22 cellular contexts compared by ENCODE assay signal in genomic region chr18:47817017-47817911, GRCh38.
DNase-seq lines count a peak whose midpoint lies in the region; ATAC-seq and TF ChIP-seq lines count a peak whose summit lies in the region.
"Had no signal": no experiment of that assay in that cellular context is flagged by ENCODE, and none has a peak within 500 bp of the region (broad histone marks: within the 10 kb centered on the region; RNA-seq: fewer than 3 reads in every experiment).

No MANE protein-coding gene starts in this region.

- no peaks in the 10 kb centered on the region for H3K27me3 Mint-ChIP-seq in H9 (ENCODE audit: low read depth)
- no peaks in the 10 kb centered on the region for H3K27me3 Mint-ChIP-seq in CD8-positive, alpha-beta T cell (ENCODE audit: low read depth)
- H3K27me3 Mint-ChIP-seq: activated CD4-positive, alpha-beta T cell treated with anti-CD3 and anti-CD28 coated beads, Interleukin-2, amount 10 ng/mL, durations not matched to agents 7 days and 5 days; naive thymus-derived CD4-positive, alpha-beta T cell; progenitor cell of endocrine pancreas; stimulated activated memory B cell treated with anti-CD40 and anti-IgM and Interleukin-4, amounts not matched to agents 10 μg/mL and 1 μg/mL and 100 μg/mL, for 72 hours had no signal

- no peak for TF ChIP-seq POLR2A in suprapubic skin (IDR thresholded peaks at IDR 0.05)

- no peaks in the 10 kb centered on the region for H4K20me1 ChIP-seq in H9 (ENCODE audit: control insufficient read depth, insufficient read depth, insufficient read length)

- no peak overlapping the region for H3K14ac ChIP-seq in H9 (ENCODE audit: insufficient read depth, low read length)

- no peaks in the 10 kb centered on the region for H3K27me3 ChIP-seq in H9 (ENCODE audit: insufficient read depth, low read length)
- no peaks in the 10 kb centered on the region for H3K27me3 ChIP-seq in endocrine pancreas (ENCODE audit: control insufficient read depth, insufficient read depth, low read length)
- H3K27me3 ChIP-seq in suprapubic skin: no peaks in the 10 kb centered on the region
- H3K27me3 ChIP-seq in CD8-positive, alpha-beta T cell (ENCODE audit: insufficient read depth, low read length): no peaks in the 10 kb centered on the region

- H2BK120ac ChIP-seq in H9 (ENCODE audit: low read depth, low read length, poor library complexity, severe bottlenecking): no peak overlapping the region

- ATAC-seq in HG03045 (IDR thresholded peaks at IDR 0.05; ENCODE audit: unreplicated experiment): no peak
- ATAC-seq in CD8-positive, alpha-beta T cell: no peak
- ATAC-seq: naive thymus-derived CD4-positive, alpha-beta T cell; Right ventricle myocardium inferior; stimulated activated memory B cell treated with anti-CD40 and anti-IgM and Interleukin-4, amounts not matched to agents 10 μg/mL and 1 μg/mL and 100 μg/mL, for 72 hours had no signal

- no peaks in the 10 kb centered on the region for H3K9me3 ChIP-seq in H9 (ENCODE audit: control insufficient read depth, low read depth, low read length)
- H3K9me3 ChIP-seq in endocrine pancreas (ENCODE audit: control insufficient read depth, low read length): no peaks in the 10 kb centered on the region
- H3K9me3 ChIP-seq in suprapubic skin: no peaks in the 10 kb centered on the region
- H3K9me3 ChIP-seq in CD8-positive, alpha-beta T cell (ENCODE audit: low read length): no peaks in the 10 kb centered on the region

- peak overlapping the region; percentile 86 for H3K27ac ChIP-seq in H9 (ENCODE audit: insufficient read length, low read depth, low read length)
- H3K27ac ChIP-seq in suprapubic skin: no peak overlapping the region
- H3K27ac ChIP-seq in CD8-positive, alpha-beta T cell (ENCODE audit: low read depth, low read length): no peak overlapping the region
- H3K27ac ChIP-seq: KMS-11 had no signal

- H4K5ac ChIP-seq in H9 (ENCODE audit: insufficient read length, low read depth, low read length): no peak overlapping the region

- peaks cover 4 to 12% (median 6%) of the 10 kb centered on the region in 3 experiments; a peak in 4 of 7 replicates for H3K36me3 Mint-ChIP-seq in H9 (ENCODE audit: insufficient read depth in 1 of 3, low read depth in 3 of 3)
- peaks cover 5% of the 10 kb centered on the region for H3K36me3 Mint-ChIP-seq in CD8-positive, alpha-beta T cell

- no peaks in the 10 kb centered on the region for H3K79me1 ChIP-seq in H9 (ENCODE audit: insufficient read depth, low read depth, low read length, poor library complexity, severe bottlenecking)

- no peak overlapping the region for H4K8ac ChIP-seq in H9 (replicated peaks; ENCODE audit: insufficient read length, low read depth, low read length)

- H3K9me3 Mint-ChIP-seq in H9: 0 out of 5 replicates have a peak, but pooled peaks cover 0 to 1% of the 10 kb centered on the region in 2 experiments
- no peaks in the 10 kb centered on the region for H3K9me3 Mint-ChIP-seq in CD8-positive, alpha-beta T cell
- H3K9me3 Mint-ChIP-seq: activated CD4-positive, alpha-beta T cell treated with anti-CD3 and anti-CD28 coated beads, Interleukin-2, amount 10 ng/mL, durations not matched to agents 7 days and 5 days had no signal

- H2BK15ac ChIP-seq in H9 (ENCODE audit: low read depth, low read length): no peak overlapping the region

- CTCF ChIA-PET in CD8-positive, alpha-beta T cell (lab: Charles Lee): interaction anchor here (1.9 kb wide), 1 partner anchor 44 kb away, joined by 5 read pairs; no protein-coding TSS in a partner anchor

- no peak overlapping the region for H3K23ac ChIP-seq in H9 (ENCODE audit: insufficient read length, low read depth, low read length)

- intact Hi-C loops in CD8-positive, alpha-beta T cell (cut with DNase I, micrococcal nuclease): no loop called here

- H3K4me1 ChIP-seq in H9 (ENCODE audit: insufficient read depth, low read length) (peaks cover 12% of the 10 kb centered on the region), endocrine pancreas (ENCODE audit: control insufficient read depth, insufficient read depth, low read length) (peaks cover 7% of the 10 kb centered on the region), suprapubic skin (peaks cover 7% of the 10 kb centered on the region)
- H3K4me1 ChIP-seq in CD8-positive, alpha-beta T cell (ENCODE audit: insufficient read depth, low read length): no peaks in the 10 kb centered on the region

- H3K18ac ChIP-seq in H9 (ENCODE audit: insufficient read length, low read depth, low read length): no peak overlapping the region

- peak overlapping the region; percentile 26 for H3K4me2 ChIP-seq in H9 (ENCODE audit: insufficient read depth, insufficient read length, low read length)
- H3K4me2 ChIP-seq: KMS-11 had no signal

- H3K4me1 Mint-ChIP-seq in H9: peaks cover 34 to 38% of the 10 kb centered on the region in 2 experiments
- H3K4me1 Mint-ChIP-seq in CD8-positive, alpha-beta T cell (ENCODE audit: low read depth): no peaks in the 10 kb centered on the region
- H3K4me1 Mint-ChIP-seq: activated CD4-positive, alpha-beta T cell treated with anti-CD3 and anti-CD28 coated beads, Interleukin-2, amount 10 ng/mL, durations not matched to agents 7 days and 5 days; naive thymus-derived CD4-positive, alpha-beta T cell; stimulated activated memory B cell treated with anti-CD40 and anti-IgM and Interleukin-4, amounts not matched to agents 10 μg/mL and 1 μg/mL and 100 μg/mL, for 72 hours had no signal

- WGBS in H9 (ENCODE audit: extremely low coverage, insufficient read length, low lambda C conversion rate): no CpG with 5 or more reads among the region's 10 CpGs
- WGBS in suprapubic skin: 74% methylated on average over 10 of the region's 10 CpGs

- H3K36me3 ChIP-seq in endocrine pancreas (ENCODE audit: control insufficient read depth, insufficient read depth, low read length) (no peaks in the 10 kb centered on the region), suprapubic skin (no peaks in the 10 kb centered on the region)
- no peaks in the 10 kb centered on the region for H3K36me3 ChIP-seq in CD8-positive, alpha-beta T cell (ENCODE audit: insufficient read depth, low read length)

- no peak for DNase-seq in H9
- DNase-seq in iris pigment epithelial cell (ENCODE audit: low read depth): peak; percentile 15
- DNase-seq in suprapubic skin (ENCODE audit: low spot score in 2 of 2): no peak
- DNase-seq in activated T-cell treated with anti-CD3 and anti-CD28 coated beads for 4 hours: no peak
- DNase-seq in CD8-positive, alpha-beta T cell: no peak
- no peak for DNase-seq in MV-4-11 (lab: John Stamatoyannopoulos, UW)
- DNase-seq: activated CD4-positive, alpha-beta T cell treated with anti-CD3 and anti-CD28 coated beads, Interleukin-2, amount 10 ng/mL, durations not matched to agents 7 days and 5 days; activated CD8-positive, alpha-beta memory T cell treated with anti-CD3 and anti-CD28 coated beads, Interleukin-2, amount 50 U/mL, for 48 hours; activated gamma-delta T cell treated with Interleukin-2 at 50 U/mL for 16 hours; amygdala; naive thymus-derived CD4-positive, alpha-beta T cell; NCI-H1092 treated with DMSO at 0.1 percent for 48 hours; NCI-H2107; NCI-H526; stimulated activated CD4-positive, alpha-beta T cell treated with anti-CD3 and anti-CD28 coated beads, Interleukin-12 subunit alpha, Interleukin-12 subunit beta, amount 100 ng/mL, for 4 hours had no signal

- no peak overlapping the region for H3K9ac ChIP-seq in H9 (ENCODE audit: extremely low read depth, insufficient read length, low read length)
- H3K9ac ChIP-seq in endocrine pancreas (ENCODE audit: control insufficient read depth, insufficient read depth, low read length): peak overlapping the region; percentile 41
- H3K9ac ChIP-seq: KMS-11 had no signal

- peak overlapping the region; percentile 50 to 98 (median 95) for H3K27ac Mint-ChIP-seq in H9
- H3K27ac Mint-ChIP-seq in CD8-positive, alpha-beta T cell: no peak overlapping the region
- H3K27ac Mint-ChIP-seq: activated CD4-positive, alpha-beta T cell treated with anti-CD3 and anti-CD28 coated beads, Interleukin-2, amount 10 ng/mL, durations not matched to agents 7 days and 5 days; naive thymus-derived CD4-positive, alpha-beta T cell; progenitor cell of endocrine pancreas; stimulated activated memory B cell treated with anti-CD40 and anti-IgM and Interleukin-4, amounts not matched to agents 10 μg/mL and 1 μg/mL and 100 μg/mL, for 72 hours had no signal

- peak overlapping the region; percentile 36 for H3T11ph ChIP-seq in H9 (ENCODE audit: low read length)

- H3K4me3 ChIP-seq in endocrine pancreas (ENCODE audit: control insufficient read depth, insufficient read depth, low read length) (peak overlapping the region; percentile 64), suprapubic skin (peak overlapping the region; percentile 15)
- no peak overlapping the region for H3K4me3 ChIP-seq in CD8-positive, alpha-beta T cell (ENCODE audit: low read depth, low read length)
- H3K4me3 ChIP-seq: lung had no signal

- H2BK20ac ChIP-seq in H9 (ENCODE audit: low read depth, low read length, poor library complexity, severe bottlenecking): no peak overlapping the region

- no peak overlapping the region for H2BK5ac ChIP-seq in H9 (ENCODE audit: insufficient read length, low read length)

- peak overlapping the region in 1 of 2 experiments; percentile 52; a peak in 2 of 5 replicates for H3K4me3 Mint-ChIP-seq in H9
- no peak overlapping the region for H3K4me3 Mint-ChIP-seq in CD8-positive, alpha-beta T cell
- H3K4me3 Mint-ChIP-seq: activated CD4-positive, alpha-beta T cell treated with anti-CD3 and anti-CD28 coated beads, Interleukin-2, amount 10 ng/mL, durations not matched to agents 7 days and 5 days; naive thymus-derived CD4-positive, alpha-beta T cell; stimulated activated memory B cell treated with anti-CD40 and anti-IgM and Interleukin-4, amounts not matched to agents 10 μg/mL and 1 μg/mL and 100 μg/mL, for 72 hours had no signal

- no peak overlapping the region for H3K56ac ChIP-seq in H9 (ENCODE audit: insufficient read length, low read depth, low read length)

- no peak overlapping the region for H2BK12ac ChIP-seq in H9 (ENCODE audit: insufficient read length, low read depth, low read length)

- H4K91ac ChIP-seq in H9 (ENCODE audit: insufficient read length, low read depth, low read length): no peak overlapping the region

- H3K23me2 ChIP-seq in H9 (ENCODE audit: insufficient read length, low read depth, low read length, poor library complexity, severe bottlenecking): no peaks in the 10 kb centered on the region

- TF ChIP-seq EP300 in suprapubic skin (IDR thresholded peaks at IDR 0.05): no peak

- no peak overlapping the region; the same call in 1 of the 2 replicates for H3K4ac ChIP-seq in H9 (ENCODE audit: low read depth, low read length)

- no peaks in the 10 kb centered on the region for H3K79me2 ChIP-seq in H9 (ENCODE audit: insufficient read depth, low read length)

- no peak overlapping the region for H2AFZ ChIP-seq in H9 (ENCODE audit: low read length)

- TF ChIP-seq CTCF in H9 (conservative IDR thresholded peaks at IDR 0.05): no peak
- no peak for TF ChIP-seq CTCF in suprapubic skin (IDR thresholded peaks at IDR 0.05)
- TF ChIP-seq CTCF in CD8-positive, alpha-beta T cell (IDR thresholded peaks at IDR 0.05): no peak

- POLR2A ChIA-PET in CD8-positive, alpha-beta T cell (lab: Charles Lee): no interaction called here

- H2AK5ac ChIP-seq in H9 (ENCODE audit: insufficient read length, low read length): no peak overlapping the region
